Comparison of ENCODE assay signal across 20 cellular contexts in genomic region chr4:1901127-1901526, GRCh38.
"Had no signal": no experiment of that assay in that cellular context is flagged by ENCODE, and none has a peak within 500 bp of the region (broad histone marks: within the 10 kb centered on the region; RNA-seq: fewer than 3 reads in every experiment).

No MANE protein-coding gene starts in this region.

- H3K4me1 ChIP-seq: colonic mucosa, parathyroid adenoma, tibial nerve, uterus had no signal

- H3K27me3 ChIP-seq: colonic mucosa, tibial nerve, uterus had no signal

- DNase-seq: activated CD4-positive, alpha-beta memory T cell treated with anti-CD3 and anti-CD28 coated beads for 36 hours; activated CD4-positive, alpha-beta T cell treated with anti-CD3 and anti-CD28 coated beads, Interleukin-2, amount 10 ng/mL, durations not matched to agents 24 days and 14 days; activated CD4-positive, CD25-positive, alpha-beta regulatory T cell treated with anti-CD3 and anti-CD28 coated beads, Interleukin-2, amount 50 U/mL, for 72 hours; activated CD8-positive, alpha-beta memory T cell treated with anti-CD3 and anti-CD28 coated beads, Interleukin-2, amount 50 U/mL, for 48 hours; activated T-cell treated with anti-CD3 and anti-CD28 coated beads, Interleukin-2, amount 50 U/mL, for 24 hours; cerebellar nuclear complex; colonic mucosa; effector CD8-positive, alpha-beta T cell; kidney glomerular epithelial cell; mammary epithelial cell; right cardiac atrium; stimulated activated CD4-positive, alpha-beta T cell treated with anti-CD3 and anti-CD28 coated beads, Interleukin-2, amount 100 ng/mL, for 48 hours; stimulated activated naive CD4-positive, alpha-beta T cell treated with Interleukin-2 at 50 U/mL for 16 hours; T-cell; uterus; WERI-Rb-1 had no signal

- H3K36me3 ChIP-seq: uterus had no signal

- H3K4me3 ChIP-seq: colonic mucosa, tibial nerve, uterus had no signal

- H3K9me3 ChIP-seq: colonic mucosa, tibial nerve, uterus had no signal

- H3K27ac ChIP-seq: colonic mucosa, parathyroid adenoma, tibial nerve, uterus, WERI-Rb-1 had no signal

- ATAC-seq: activated naive CD4-positive, alpha-beta T cell treated with anti-CD3 and anti-CD28 coated beads, Interleukin-2, amount 50 U/mL, for 72 hours; left lobe of liver; right cardiac atrium; T-cell had no signal
